In genomic region chr15:40595773-40596172, GRCh38 we compare ENCODE assay signal across 11 cellular contexts. TPM values are rescaled to one million over a fixed set of nuclear protein-coding genes. Genes with fewer than 3 reads are reported as not detected.
DNase-seq lines count a peak whose midpoint lies in the region; ATAC-seq, FAIRE-seq and TF ChIP-seq lines count a peak whose summit lies in the region.
"Had no signal": no experiment of that assay in that cellular context is flagged by ENCODE, and none has a peak within 500 bp of the region (broad histone marks: within the 10 kb centered on the region; RNA-seq: fewer than 3 reads in every experiment).

No MANE protein-coding gene starts in this region.

- CTCF ChIA-PET in A549 (lab: Yijun Ruan, JAX), result no interaction called here
- CTCF ChIA-PET in GM12878 (lab: Yijun Ruan, JAX), result no interaction called here

- no peaks in the 10 kb centered on the region for H4K20me1 ChIP-seq in GM12878 (ENCODE audit: control insufficient read depth, insufficient read depth)

- no peak for FAIRE-seq in A549 (lab: Jason Lieb, UNC)
- FAIRE-seq in GM12878 (lab: Jason Lieb, UNC), result no peak

- H3K27me3 ChIP-seq in GM12878 (replicated peaks in 1 of 2; ENCODE audit: control insufficient read depth in 2 of 2, insufficient read depth in 2 of 2, low read length in 1 of 2), result no peaks in the 10 kb centered on the region

- H3K79me2 ChIP-seq in GM12878 (ENCODE audit: control insufficient read depth, insufficient read depth, low read length), result peaks cover 58% of the 10 kb centered on the region

- no peaks in the 10 kb centered on the region for H3K36me3 ChIP-seq in GM12878 (ENCODE audit: control insufficient read depth in 2 of 2, insufficient read depth in 2 of 2, low read length in 1 of 2)

- RAD21 ChIA-PET in GM12878 (lab: Charles Lee; ENCODE audit: unreplicated experiment), result interaction anchor here (1.2 kb wide), 2 partner anchors 31 to 42 kb away, joined by 4 to 7 read pairs; partner anchors contain the start of gene CCDC32

- peak overlapping the region; percentile 85 for H3K4me2 ChIP-seq in A549
- peak overlapping the region; percentile 58 for H3K4me2 ChIP-seq in GM12878 (ENCODE audit: control insufficient read depth, insufficient read depth)

- H3K27me3 Mint-ChIP-seq in activated T-cell treated with anti-CD3 and anti-CD28 coated beads, Interleukin-2, amount 50 U/mL, for 24 hours, result peaks cover 7% of the 10 kb centered on the region
- H3K27me3 Mint-ChIP-seq: CD4-positive, alpha-beta memory T cell had no signal

- TF ChIP-seq CTCF in A549 (IDR thresholded peaks at IDR 0.05), result no peak
- TF ChIP-seq CTCF in GM12878 (IDR thresholded peaks at IDR 0.05 in 2 of 3, conservative IDR thresholded peaks at IDR 0.05 in 1 of 3; ENCODE audit: control insufficient read depth in 2 of 3, extremely low read depth in 1 of 3, insufficient read depth in 1 of 3, low read depth in 3 of 3, low read length in 3 of 3), result no peak

- 64% methylated on average over 5 of the region's 5 CpGs for WGBS in A549 (ENCODE audit: missing lambda C conversion rate)
- WGBS in GM12878 (ENCODE audit: insufficient coverage, insufficient replicate concordance, low lambda C conversion rate, missing lambda C conversion rate), result 97% methylated on average over 5 of the region's 5 CpGs

- DNase-seq in A549 (ENCODE audit: low read depth in 1 of 2, low spot score in 1 of 2) (no peak), COR-L47 (lab: John Stamatoyannopoulos, UW) (peak; percentile 16), NCI-H1105 treated with DMSO at 0.1 percent for 48 hours (lab: John Stamatoyannopoulos, UW) (peak; percentile 59), GM12878 (ENCODE audit: low read depth, low spot score) (no peak), NCI-H82 (lab: John Stamatoyannopoulos, UW) (no peak), hypothalamus (lab: John Stamatoyannopoulos, UW) (no peak)
- DNase-seq in activated T-cell treated with anti-CD3 and anti-CD28 coated beads, Interleukin-2, amount 50 U/mL, for 24 hours, result no peak
- DNase-seq: activated T-cell treated with anti-CD3 and anti-CD28 coated beads, Interleukin-2, amount 50 U/mL, for 1 hour; CD4-positive, alpha-beta memory T cell; NCI-H187 treated with DMSO at 0.1 percent for 48 hours had no signal

- no TSS peak for BruUV-seq in GM12878 (replicated peaks; lab: Mats Ljungman, UMichigan)

- no peaks in the 10 kb centered on the region for H3K9me3 Mint-ChIP-seq in activated T-cell treated with anti-CD3 and anti-CD28 coated beads, Interleukin-2, amount 50 U/mL, for 24 hours

- 0 out of 6 replicates have a peak overlapping the region, but pooled peaks of 1 of the 2 experiments have one; percentile 4 for H3K27ac ChIP-seq in A549
- H3K27ac ChIP-seq in GM12878 (ENCODE audit: control insufficient read depth, insufficient read depth), result no peak overlapping the region

- TF ChIP-seq EP300 in A549 (IDR thresholded peaks at IDR 0.05) (no peak), GM12878 (IDR thresholded peaks at IDR 0.05; ENCODE audit: borderline replicate concordance in 1 of 2, control insufficient read depth in 1 of 2, low read depth in 2 of 2, low read length in 2 of 2) (no peak)

- TF ChIP-seq POLR2A in A549 (IDR thresholded peaks at IDR 0.05; ENCODE audit: low read length) (no peak), GM12878 (IDR thresholded peaks at IDR 0.05; ENCODE audit: low read depth, low read length) (no peak)

- H3K9me3 ChIP-seq in A549, result no peaks in the 10 kb centered on the region
- H3K9me3 ChIP-seq in GM12878 (replicated peaks; ENCODE audit: control insufficient read depth, insufficient read depth, low read length), result no peaks in the 10 kb centered on the region

- no peak for ATAC-seq in A549
- no peak for ATAC-seq in GM12878
- ATAC-seq in HG03439 (IDR thresholded peaks at IDR 0.05; ENCODE audit: unreplicated experiment), result no peak

- H3K4me3 Mint-ChIP-seq in activated T-cell treated with anti-CD3 and anti-CD28 coated beads, Interleukin-2, amount 50 U/mL, for 24 hours, result no peak overlapping the region

- H3K36me3 Mint-ChIP-seq in activated T-cell treated with anti-CD3 and anti-CD28 coated beads, Interleukin-2, amount 50 U/mL, for 24 hours (ENCODE audit: low read depth), result peaks cover 10% of the 10 kb centered on the region

- in situ Hi-C loops in GM12878 (cut with MboI), result no loop called here

- peak overlapping the region; percentile 21 for H2AFZ ChIP-seq in GM12878 (ENCODE audit: control insufficient read depth, low read depth, low read length)

- peaks cover 18% of the 10 kb centered on the region for H3K4me1 Mint-ChIP-seq in activated T-cell treated with anti-CD3 and anti-CD28 coated beads, Interleukin-2, amount 50 U/mL, for 24 hours (ENCODE audit: low read depth)

- SMC1A ChIA-PET in GM12878 (lab: Charles Lee; ENCODE audit: uncharacterized antibody, unreplicated experiment), result interaction anchor here (1.0 to 1.6 kb wide), 4 partner anchors 30 to 283 kb away, joined by 3 to 6 read pairs (median 4); partner anchors contain the start of gene CCDC32

- intact Hi-C loops in GM12878 (cut with micrococcal nuclease; ENCODE audit: unreplicated experiment), result loop anchor here (2.0 to 10.0 kb wide), 4 partner anchors 77 to 279 kb away; partner anchors contain the start of genes BAHD1, RAD51 and RHOV

- H3K9ac ChIP-seq in GM12878 (ENCODE audit: control insufficient read depth, insufficient read depth, low read length), result no peak overlapping the region

- H3K4me1 ChIP-seq in A549, result peaks cover 19% of the 10 kb centered on the region; the same call in 2 of the 3 replicates
- H3K4me1 ChIP-seq in GM12878 (ENCODE audit: control insufficient read depth, insufficient read depth, low read length), result peaks cover 6% of the 10 kb centered on the region; the same call in 1 of the 2 replicates

- POLR2A ChIA-PET in A549 (lab: Yijun Ruan, JAX), result no interaction called here
- POLR2A ChIA-PET in GM12878 (lab: Charles Lee), result interaction anchor here (1.0 to 1.5 kb wide), 4 partner anchors 10 to 53 kb away, joined by 3 to 7 read pairs (median 4); partner anchors contain the start of genes CCDC32 and RPUSD2

- H3K27ac Mint-ChIP-seq in activated T-cell treated with anti-CD3 and anti-CD28 coated beads, Interleukin-2, amount 50 U/mL, for 24 hours, result no peak overlapping the region

- H3K4me3 ChIP-seq in A549 (peak overlapping the region; percentile 65; the same call in 2 of the 3 replicates), GM12878 (peak overlapping the region; percentile 60; the same call in 1 of the 2 replicates)

- no peak for TF ChIP-seq RAD21 in A549 (conservative IDR thresholded peaks at IDR 0.05 in 1 of 2, IDR thresholded peaks at IDR 0.05 in 1 of 2)
- no peak for TF ChIP-seq RAD21 in GM12878 (IDR thresholded peaks at IDR 0.05; ENCODE audit: insufficient read depth, low read depth, low read length)

RNA-seq across cellular contexts. Expression of gene KNL1, which starts 1.7 kb away (rescaled TPM):
- 10.5 and 13.2 TPM in 2 replicates for polyA plus RNA-seq in A549 (2011; rRNA removed)
- 1.3 and 1.4 TPM in 2 replicates for polyA plus RNA-seq in A549 (2012; cell fraction: cytosol; rRNA removed)
- polyA plus RNA-seq in A549 (2012; cell fraction: nucleus; rRNA removed), result 2.6 and 6.8 TPM in 2 replicates
- 6.3 to 7.6 TPM (median 7.5 TPM) in 3 replicates for polyA plus RNA-seq in A549 (2017; fragmentation: RNase III; extraction: RNeasy Plus Mini Kit Qiagen cat#74134 plus additional on column Dnase treatment)
- 5.9 and 7.0 TPM in 2 replicates for polyA minus RNA-seq in A549 (2011; rRNA and poly(A)+ RNA removed)
- 58.7 and 140 TPM in 2 replicates for total RNA-seq in GM12878 (2013; cell fraction: nucleolus; rRNA removed)
- 31.3 and 41.5 TPM in 2 replicates for total RNA-seq in GM12878 (2014; rRNA removed)
- total RNA-seq in GM12878 (2014; rRNA removed; fragmentation: Illumina TruSeq; extraction: Trizol), result 55.5 and 58.1 TPM in 2 replicates
- total RNA-seq in GM12878 (2021), result 25.7 and 29.3 TPM in 2 replicates
- polyA plus RNA-seq in GM12878 (2011; ENCODE audit: low read depth), result 3.3 TPM
- polyA plus RNA-seq in GM12878 (2011; rRNA removed), result 44.1 and 73.9 TPM in 2 replicates
- 12.2 and 13.2 TPM in 2 replicates for polyA plus RNA-seq in GM12878 (2011; cell fraction: cytosol; rRNA removed)
- 29.8 and 35.3 TPM in 2 replicates for polyA plus RNA-seq in GM12878 (2011; cell fraction: nucleus; rRNA removed)
- polyA plus RNA-seq in GM12878 (2012), result 7.5 and 7.8 TPM in 2 replicates
- polyA plus RNA-seq in GM12878 (2014; fragmentation: Illumina TruSeq; extraction: Trizol), result 42.7 and 44.0 TPM in 2 replicates
- 10 to 100 TPM; 10.9 to 15.8 TPM for polyA plus RNA-seq in GM12878 (2014; fragmentation: Nextera tagmentation; extraction: Ambion mirVana)
- polyA plus RNA-seq in GM12878 (2014; rRNA removed), result 11.2 and 12.1 TPM in 2 replicates
- 10 to 100 TPM; 26.3 to 30.5 TPM for polyA plus RNA-seq in GM12878 (2016; fragmentation: Nextera tagmentation; extraction: Ambion mirVana)
- polyA minus RNA-seq in GM12878 (2011; rRNA and poly(A)+ RNA removed), result 43.3 and 73.0 TPM in 2 replicates
- 21.1 and 26.9 TPM in 2 replicates for polyA minus RNA-seq in GM12878 (2011; cell fraction: cytosol; rRNA and poly(A)+ RNA removed)
- polyA minus RNA-seq in GM12878 (2011; cell fraction: nucleus; rRNA and poly(A)+ RNA removed), result 29.4 and 43.6 TPM in 2 replicates

RNA-seq across cellular contexts. Expression of gene RPUSD2, which starts 26.7 kb away (rescaled TPM):
- polyA plus RNA-seq in A549 (2011; rRNA removed) (6.7 and 7.3 TPM in 2 replicates), A549 (2017; fragmentation: RNase III; extraction: RNeasy Plus Mini Kit Qiagen cat#74134 plus additional on column Dnase treatment) (9.6 to 10.3 TPM (median 9.9 TPM) in 3 replicates), GM12878 (2011; rRNA removed) (7.4 and 16.2 TPM in 2 replicates), GM12878 (2014; fragmentation: Illumina TruSeq; extraction: Trizol) (8.5 and 12.7 TPM in 2 replicates), GM12878 (2014; fragmentation: Nextera tagmentation; extraction: Ambion mirVana) (1 to 10 TPM; 4.0 to 8.7 TPM), GM12878 (2014; rRNA removed) (20.9 and 26.5 TPM in 2 replicates), GM12878 (2016; fragmentation: Nextera tagmentation; extraction: Ambion mirVana) (10 to 100 TPM; 29.5 to 33.3 TPM)
- 9.0 and 10.2 TPM in 2 replicates for polyA plus RNA-seq in A549 (2012; cell fraction: cytosol; rRNA removed)
- polyA plus RNA-seq in A549 (2012; cell fraction: nucleus; rRNA removed), result 10.4 and 12.4 TPM in 2 replicates
- 13.4 and 14.3 TPM in 2 replicates for polyA minus RNA-seq in A549 (2011; rRNA and poly(A)+ RNA removed)
- total RNA-seq in GM12878 (2013; cell fraction: nucleolus; rRNA removed), result 11.6 and 15.9 TPM in 2 replicates
- total RNA-seq in GM12878 (2014; rRNA removed) (25.5 and 26.0 TPM in 2 replicates), GM12878 (2014; rRNA removed; fragmentation: Illumina TruSeq; extraction: Trizol) (13.1 and 14.4 TPM in 2 replicates), GM12878 (2021) (22.7 and 26.1 TPM in 2 replicates)
- 6.1 TPM for polyA plus RNA-seq in GM12878 (2011; ENCODE audit: low read depth)
- polyA plus RNA-seq in GM12878 (2011; cell fraction: cytosol; rRNA removed), result 14.9 and 20.1 TPM in 2 replicates
- polyA plus RNA-seq in GM12878 (2011; cell fraction: nucleus; rRNA removed), result 9.4 and 13.7 TPM in 2 replicates
- polyA plus RNA-seq in GM12878 (2012), result 10.8 and 11.7 TPM in 2 replicates
- polyA minus RNA-seq in GM12878 (2011; rRNA and poly(A)+ RNA removed), result 21.3 and 25.2 TPM in 2 replicates
- 7.4 and 7.5 TPM in 2 replicates for polyA minus RNA-seq in GM12878 (2011; cell fraction: cytosol; rRNA and poly(A)+ RNA removed)
- 5.7 and 17.0 TPM in 2 replicates for polyA minus RNA-seq in GM12878 (2011; cell fraction: nucleus; rRNA and poly(A)+ RNA removed)

RNA-seq across cellular contexts. Expression of gene CCDC32, which starts 30.9 kb away (rescaled TPM):
- polyA plus RNA-seq in A549 (2011; rRNA removed) (9.7 and 13.1 TPM in 2 replicates), A549 (2017; fragmentation: RNase III; extraction: RNeasy Plus Mini Kit Qiagen cat#74134 plus additional on column Dnase treatment) (20.6 to 27.0 TPM (median 25.0 TPM) in 3 replicates), GM12878 (2011; rRNA removed) (66.2 and 72.9 TPM in 2 replicates), GM12878 (2014; fragmentation: Illumina TruSeq; extraction: Trizol) (34.3 and 48.3 TPM in 2 replicates), GM12878 (2014; fragmentation: Nextera tagmentation; extraction: Ambion mirVana) (10 to 100 TPM; 67.0 to 74.3 TPM), GM12878 (2014; rRNA removed) (31.0 and 33.2 TPM in 2 replicates), GM12878 (2016; fragmentation: Nextera tagmentation; extraction: Ambion mirVana) (10 to 100 TPM; 57.1 to 61.0 TPM)
- 9.4 and 12.8 TPM in 2 replicates for polyA plus RNA-seq in A549 (2012; cell fraction: cytosol; rRNA removed)
- polyA plus RNA-seq in A549 (2012; cell fraction: nucleus; rRNA removed), result 3.5 and 5.8 TPM in 2 replicates
- 10.5 and 12.6 TPM in 2 replicates for polyA minus RNA-seq in A549 (2011; rRNA and poly(A)+ RNA removed)
- 50.4 and 56.8 TPM in 2 replicates for total RNA-seq in GM12878 (2013; cell fraction: nucleolus; rRNA removed)
- total RNA-seq in GM12878 (2014; rRNA removed) (30.2 and 47.0 TPM in 2 replicates), GM12878 (2014; rRNA removed; fragmentation: Illumina TruSeq; extraction: Trizol) (34.0 and 34.3 TPM in 2 replicates), GM12878 (2021) (36.0 and 38.6 TPM in 2 replicates)
- polyA plus RNA-seq in GM12878 (2011; ENCODE audit: low read depth), result 33.6 TPM
- polyA plus RNA-seq in GM12878 (2011; cell fraction: cytosol; rRNA removed), result 72.1 and 86.0 TPM in 2 replicates
- 25.4 and 45.2 TPM in 2 replicates for polyA plus RNA-seq in GM12878 (2011; cell fraction: nucleus; rRNA removed)
- polyA plus RNA-seq in GM12878 (2012), result 41.2 and 41.4 TPM in 2 replicates
- 52.4 and 74.0 TPM in 2 replicates for polyA minus RNA-seq in GM12878 (2011; rRNA and poly(A)+ RNA removed)
- polyA minus RNA-seq in GM12878 (2011; cell fraction: cytosol; rRNA and poly(A)+ RNA removed), result 4.5 and 9.5 TPM in 2 replicates
- polyA minus RNA-seq in GM12878 (2011; cell fraction: nucleus; rRNA and poly(A)+ RNA removed), result 13.8 and 24.0 TPM in 2 replicates

Comparison
In these comparisons a context has a peak if more than half of its experiments do, and no peak if none do; other contexts are left out.
1. DNase-seq: peak in COR-L47 (single experiment) and NCI-H1105 treated with DMSO at 0.1 percent for 48 hours (single experiment); none in A549 (0 of 2), GM12878 (single experiment), NCI-H82 (single experiment), hypothalamus (0 of 51) and activated T-cell treated with anti-CD3 and anti-CD28 coated beads, Interleukin-2, amount 50 U/mL, for 24 hours (single experiment).